In the genomic region with DNA sequence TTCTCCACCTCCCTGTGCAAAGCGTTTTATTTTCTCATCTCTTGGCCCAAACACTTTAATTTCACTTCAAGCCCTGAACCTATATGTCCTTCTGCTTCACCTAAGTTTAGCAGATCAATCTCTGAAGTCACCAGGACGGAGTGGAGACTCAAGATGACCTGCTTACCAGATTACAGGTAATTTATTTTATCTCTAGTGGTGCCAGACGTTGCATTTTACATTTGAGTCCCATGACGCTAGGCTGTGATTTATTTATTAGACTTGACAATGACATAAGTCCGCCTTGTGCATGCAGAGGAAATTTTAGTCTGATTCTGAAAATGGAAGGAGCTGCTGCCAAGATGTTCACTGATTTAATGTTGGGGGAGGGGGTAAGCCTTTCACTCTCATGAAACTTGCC, we compare ENCODE assay signal across 6 cellular contexts.
"Had no signal": no experiment of that assay in that cellular context is flagged by ENCODE, and none has a peak within 500 bp of the region (broad histone marks: within the 10 kb centered on the region; RNA-seq: fewer than 3 reads in every experiment).

No MANE protein-coding gene starts in this region.

- H3K9ac ChIP-seq: GM23248 had no signal

- H3K27ac ChIP-seq: GM23248 had no signal

- H2AFZ ChIP-seq: GM23248 had no signal

- H3K27ac Mint-ChIP-seq: HFFc6 had no signal

- DNase-seq: GM23248, GOT3, H7, HFFc6, IMR-90 had no signal

- H3K36me3 ChIP-seq: HAP-1 had no signal

- H3K9me3 Mint-ChIP-seq: HFFc6 had no signal

- H3K4me3 Mint-ChIP-seq: HFFc6 had no signal

- H3K9me3 ChIP-seq: HAP-1 had no signal

- H3K4me3 ChIP-seq: GM23248, HAP-1 had no signal

- H3K4me1 ChIP-seq: HAP-1 had no signal
